Comparison of ENCODE assay signal across 14 cellular contexts in the genomic region with DNA sequence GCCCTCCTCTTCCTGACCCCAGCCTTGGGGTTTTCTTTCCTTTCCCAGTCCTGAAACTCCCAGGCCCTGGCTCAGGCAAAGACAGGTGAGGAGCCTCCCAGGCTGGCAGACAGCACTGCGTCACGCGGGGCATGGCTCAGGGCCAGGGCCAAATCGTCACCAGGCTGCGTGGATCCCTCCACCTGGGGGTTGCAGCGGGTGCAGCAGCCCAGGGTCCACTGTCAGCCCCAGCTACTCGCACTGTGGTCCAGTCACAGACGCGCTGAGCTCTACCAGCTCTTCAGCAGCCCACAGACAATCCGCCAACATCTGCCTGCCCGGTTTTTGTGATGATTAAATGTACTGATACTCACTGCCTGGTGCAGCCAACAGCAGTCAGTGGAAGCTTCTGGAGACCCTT. TPM values are rescaled to one million over a fixed set of nuclear protein-coding genes. Genes with fewer than 3 reads are reported as not detected.
DNase-seq lines count a peak whose midpoint lies in the region; ATAC-seq and TF ChIP-seq lines count a peak whose summit lies in the region.
"Had no signal": no experiment of that assay in that cellular context is flagged by ENCODE, and none has a peak within 500 bp of the region (broad histone marks: within the 10 kb centered on the region; RNA-seq: fewer than 3 reads in every experiment).

No MANE protein-coding gene starts in this region.

- TF ChIP-seq EP300 in upper lobe of left lung (IDR thresholded peaks at IDR 0.05) = no peak

- intact Hi-C loops in Right ventricle myocardium inferior (cut with DNase I) (no loop called here), cardiac septum (cut with DNase I) (no loop called here), left ventricle myocardium superior (cut with micrococcal nuclease) (loop anchor here (10.0 kb wide), 1 partner anchor 79 kb away; no protein-coding TSS in a partner anchor)

- no peaks in the 10 kb centered on the region for H3K9me3 ChIP-seq in upper lobe of left lung
- H3K9me3 ChIP-seq: prostate gland had no signal

- peak overlapping the region in 3 of 4 donors; percentile 30 to 93 (median 58) for H3K27ac ChIP-seq in upper lobe of left lung
- H3K27ac ChIP-seq: prostate gland had no signal

- H3K36me3 ChIP-seq in upper lobe of left lung = peaks cover 7 to 25% (median 17%) of the 10 kb centered on the region in 4 donors
- H3K36me3 ChIP-seq: prostate gland had no signal

- peaks cover 27 to 45% (median 30%) of the 10 kb centered on the region in 4 donors for H3K4me1 ChIP-seq in upper lobe of left lung
- H3K4me1 ChIP-seq: prostate gland had no signal

- no peak overlapping the region for H3K4me3 ChIP-seq in upper lobe of left lung
- H3K4me3 ChIP-seq: prostate gland had no signal

- peak; percentile 6 for ATAC-seq in Right ventricle myocardium inferior
- ATAC-seq in left ventricle myocardium superior = peak; percentile 46
- no peak for ATAC-seq in upper lobe of left lung (ENCODE audit: low FRiP score in 2 of 2)
- no peak for ATAC-seq in GM21390 (IDR thresholded peaks at IDR 0.05; ENCODE audit: unreplicated experiment)
- ATAC-seq in GM21786 (IDR thresholded peaks at IDR 0.05; ENCODE audit: unreplicated experiment) = no peak
- ATAC-seq: left lobe of liver had no signal

- TF ChIP-seq CTCF in upper lobe of left lung (IDR thresholded peaks at IDR 0.05) = no peak

- H3K27me3 ChIP-seq in upper lobe of left lung = no peaks in the 10 kb centered on the region

- 59 to 73% methylated on average over 5 to 11 of the region's 11 CpGs for WGBS in upper lobe of left lung, 2 donors

- DNase-seq in Right ventricle myocardium inferior (ENCODE audit: missing footprints) (no peak), cardiac septum (ENCODE audit: low spot score) (no peak), left ventricle myocardium superior (peak; percentile 71), upper lobe of left lung (peak in 1 of 2 donors; percentile 72), NCI-H2227 treated with DMSO at 0.1 percent for 48 hours (lab: John Stamatoyannopoulos, UW) (no peak)
- peak; percentile 56 for DNase-seq in activated CD8-positive, alpha-beta memory T cell treated with anti-CD3 and anti-CD28 coated beads, Interleukin-2, amount 50 U/mL, for 4 hours
- DNase-seq: foreskin fibroblast, HCEC 1CT, KG1, SIG-M5 had no signal

- no peak for TF ChIP-seq POLR2A in upper lobe of left lung (IDR thresholded peaks at IDR 0.05)

RNA-seq across cellular contexts. Expression of gene FAM78A, which starts 12.1 kb away (rescaled TPM):
- total RNA-seq in Right ventricle myocardium inferior = 62.9 TPM
- total RNA-seq in cardiac septum = 27.2 TPM
- 69.1 TPM for total RNA-seq in left ventricle myocardium superior
- total RNA-seq in upper lobe of left lung = 10 to 100 TPM in 2 of 6 donors, 1 to 10 TPM in 4; 4.5 to 19.1 (median 9.3) TPM

RNA-seq across cellular contexts. Expression of gene PLPP7, which starts 25.3 kb away (rescaled TPM):
- total RNA-seq in Right ventricle myocardium inferior = 107 TPM
- total RNA-seq in cardiac septum = 78.7 TPM
- 127 TPM for total RNA-seq in left ventricle myocardium superior
- total RNA-seq in upper lobe of left lung = 1 to 10 TPM in 4 of 6 donors, under 1 TPM in 2; 0.76 to 3.2 (median 1.6) TPM

Comparison
In these comparisons a context has a peak if more than half of its experiments do, and no peak if none do; other contexts are left out.
1. DNase-seq: peak in activated CD8-positive, alpha-beta memory T cell treated with anti-CD3 and anti-CD28 coated beads, Interleukin-2, amount 50 U/mL, for 4 hours (single experiment) and left ventricle myocardium superior (single experiment); none in Right ventricle myocardium inferior (single experiment), cardiac septum (single experiment) and NCI-H2227 treated with DMSO at 0.1 percent for 48 hours (single experiment).
2. ATAC-seq: peak in Right ventricle myocardium inferior (single experiment) and left ventricle myocardium superior (single experiment); none in upper lobe of left lung (0 of 2), GM21390 (single experiment) and GM21786 (single experiment).
3. RNA of gene PLPP7, which starts 25.3 kb away (total RNA-seq): 127 TPM in left ventricle myocardium superior (single experiment), 107 TPM in Right ventricle myocardium inferior (single experiment) and 78.7 TPM in cardiac septum (single experiment); 0.76 to 3.2 TPM in upper lobe of left lung; every median in the first group is over 10 times any median in the second.